15 cellular contexts compared by ENCODE assay signal in genomic region chr11:67280791-67281551, GRCh38. TPM values are rescaled to one million over a fixed set of nuclear protein-coding genes. Genes with fewer than 3 reads are reported as not detected.
DNase-seq lines count a peak whose midpoint lies in the region; ATAC-seq and TF ChIP-seq lines count a peak whose summit lies in the region.
"Had no signal": no experiment of that assay in that cellular context is flagged by ENCODE, and none has a peak within 500 bp of the region (broad histone marks: within the 10 kb centered on the region; RNA-seq: fewer than 3 reads in every experiment).

No MANE protein-coding gene starts in this region.

- H3K36me3 Mint-ChIP-seq in activated naive CD8-positive, alpha-beta T cell: peaks cover 2% of the 10 kb centered on the region
- peaks cover 26% of the 10 kb centered on the region for H3K36me3 Mint-ChIP-seq in activated naive CD8-positive, alpha-beta T cell treated with anti-CD3 and anti-CD28 coated beads for 36 hours
- H3K36me3 Mint-ChIP-seq in central memory CD8-positive, alpha-beta T cell (ENCODE audit: insufficient read depth): peaks cover 76% of the 10 kb centered on the region
- H3K36me3 Mint-ChIP-seq in naive thymus-derived CD8-positive, alpha-beta T cell: peaks cover 0 to 67% (median 14%) of the 10 kb centered on the region in 3 donors

- H3K27me3 Mint-ChIP-seq in activated naive CD8-positive, alpha-beta T cell: no peaks in the 10 kb centered on the region
- H3K27me3 Mint-ChIP-seq in activated naive CD8-positive, alpha-beta T cell treated with anti-CD3 and anti-CD28 coated beads for 36 hours: no peaks in the 10 kb centered on the region
- no peaks in the 10 kb centered on the region for H3K27me3 Mint-ChIP-seq in central memory CD8-positive, alpha-beta T cell
- no peaks in the 10 kb centered on the region for H3K27me3 Mint-ChIP-seq in naive thymus-derived CD8-positive, alpha-beta T cell

- H3K4me1 ChIP-seq in upper lobe of left lung: peaks cover 38 to 74% (median 55%) of the 10 kb centered on the region in 4 donors

- peak overlapping the region; percentile 92 to 99 (median 97) for H3K27ac ChIP-seq in upper lobe of left lung
- H3K27ac ChIP-seq: testis had no signal

- no peak overlapping the region for H3K4me3 ChIP-seq in upper lobe of left lung
- H3K4me3 ChIP-seq: testis had no signal

- no peak for DNase-seq in activated naive CD8-positive, alpha-beta T cell treated with anti-CD3 and anti-CD28 coated beads for 36 hours
- no peak for DNase-seq in central memory CD8-positive, alpha-beta T cell (ENCODE audit: low spot score in 2 of 2)
- DNase-seq in naive thymus-derived CD8-positive, alpha-beta T cell: peak in 1 of 10 donors; percentile 55
- DNase-seq in upper lobe of left lung: peak; percentile 17 to 69
- DNase-seq in cerebellar cortex (ENCODE audit: low spot score): no peak
- DNase-seq in GF-D8 (lab: John Stamatoyannopoulos, UW): no peak
- DNase-seq: activated CD4-positive, CD25-positive, alpha-beta regulatory T cell; DMS53; foreskin fibroblast; immature natural killer cell; NCI-H1417; NCI-H345; testis had no signal

- H3K27ac Mint-ChIP-seq in activated naive CD8-positive, alpha-beta T cell: peak overlapping the region; percentile 92
- no peak overlapping the region for H3K27ac Mint-ChIP-seq in activated naive CD8-positive, alpha-beta T cell treated with anti-CD3 and anti-CD28 coated beads for 36 hours
- peak overlapping the region; percentile 51 for H3K27ac Mint-ChIP-seq in central memory CD8-positive, alpha-beta T cell (ENCODE audit: low read depth)
- H3K27ac Mint-ChIP-seq in naive thymus-derived CD8-positive, alpha-beta T cell: peak overlapping the region in 8 of 10 donors; percentile 19 to 100 (median 88)

- WGBS in upper lobe of left lung, 2 donors: 93 to 95% methylated on average over 18 to 27 of the region's 31 CpGs

- no peak for ATAC-seq in central memory CD8-positive, alpha-beta T cell (replicated peaks; ENCODE audit: extremely low read depth, poor library complexity, severe bottlenecking)
- no peak for ATAC-seq in naive thymus-derived CD8-positive, alpha-beta T cell
- ATAC-seq in upper lobe of left lung (ENCODE audit: low FRiP score in 2 of 2) (no peak), GM19035 (IDR thresholded peaks at IDR 0.05; ENCODE audit: unreplicated experiment) (no peak)

- peaks cover 47% of the 10 kb centered on the region for H3K4me1 Mint-ChIP-seq in activated naive CD8-positive, alpha-beta T cell (ENCODE audit: low read depth)
- peaks cover 28% of the 10 kb centered on the region for H3K4me1 Mint-ChIP-seq in activated naive CD8-positive, alpha-beta T cell treated with anti-CD3 and anti-CD28 coated beads for 36 hours
- H3K4me1 Mint-ChIP-seq in central memory CD8-positive, alpha-beta T cell: peaks cover 43% of the 10 kb centered on the region
- peaks cover 22 to 76% (median 63%) of the 10 kb centered on the region in 4 donors for H3K4me1 Mint-ChIP-seq in naive thymus-derived CD8-positive, alpha-beta T cell

- TF ChIP-seq CTCF in upper lobe of left lung (IDR thresholded peaks at IDR 0.05): no peak

- H3K9me3 ChIP-seq in upper lobe of left lung: no peaks in the 10 kb centered on the region
- H3K9me3 ChIP-seq: testis had no signal

- no peaks in the 10 kb centered on the region for H3K27me3 ChIP-seq in upper lobe of left lung
- H3K27me3 ChIP-seq: testis had no signal

- no peaks in the 10 kb centered on the region for H3K9me3 Mint-ChIP-seq in activated naive CD8-positive, alpha-beta T cell (ENCODE audit: low read depth)
- no peaks in the 10 kb centered on the region for H3K9me3 Mint-ChIP-seq in activated naive CD8-positive, alpha-beta T cell treated with anti-CD3 and anti-CD28 coated beads for 36 hours
- no peaks in the 10 kb centered on the region for H3K9me3 Mint-ChIP-seq in central memory CD8-positive, alpha-beta T cell
- no peaks in the 10 kb centered on the region for H3K9me3 Mint-ChIP-seq in naive thymus-derived CD8-positive, alpha-beta T cell

- H3K36me3 ChIP-seq in upper lobe of left lung: peaks cover 56 to 78% (median 74%) of the 10 kb centered on the region in 4 donors

- H3K4me3 Mint-ChIP-seq in activated naive CD8-positive, alpha-beta T cell: no peak overlapping the region
- H3K4me3 Mint-ChIP-seq in activated naive CD8-positive, alpha-beta T cell treated with anti-CD3 and anti-CD28 coated beads for 36 hours: no peak overlapping the region
- H3K4me3 Mint-ChIP-seq in central memory CD8-positive, alpha-beta T cell: no peak overlapping the region
- peak overlapping the region in 1 of 10 donors; percentile 8 for H3K4me3 Mint-ChIP-seq in naive thymus-derived CD8-positive, alpha-beta T cell
- H3K4me3 Mint-ChIP-seq: immature natural killer cell had no signal

- no peak for TF ChIP-seq POLR2A in upper lobe of left lung (IDR thresholded peaks at IDR 0.05)

- TF ChIP-seq EP300 in upper lobe of left lung (IDR thresholded peaks at IDR 0.05): no peak

- POLR2A ChIA-PET in naive thymus-derived CD8-positive, alpha-beta T cell (lab: Charles Lee): interaction anchor here (0.6 to 49.2 kb wide), 5 partner anchors 3 to 349 kb away, joined by 3 to 2293 read pairs (median 5); partner anchors contain the start of genes ANKRD13D, GRK2, POLD4 and SSH3

RNA-seq across cellular contexts. Expression of gene ANKRD13D, which starts 8.1 kb away (rescaled TPM):
- 10 to 100 TPM; 52.0 to 55.7 TPM for total RNA-seq in activated naive CD8-positive, alpha-beta T cell treated with anti-CD3 and anti-CD28 coated beads for 36 hours
- total RNA-seq in naive thymus-derived CD8-positive, alpha-beta T cell: 100 to 1,000 TPM; 189 to 206 TPM
- polyA plus RNA-seq in naive thymus-derived CD8-positive, alpha-beta T cell: 10 to 100 TPM in 2 of 3 donors, 1 to 10 TPM in 1; 6.0 to 18.3 (median 10.1) TPM
- total RNA-seq in upper lobe of left lung: 100 to 1,000 TPM in 2 of 6 donors, 10 to 100 TPM in 4; 47.4 to 221 (median 78.3) TPM

RNA-seq across cellular contexts. Expression of gene GRK2, which starts 14.7 kb away (rescaled TPM):
- total RNA-seq in activated naive CD8-positive, alpha-beta T cell treated with anti-CD3 and anti-CD28 coated beads for 36 hours: 100 to 1,000 TPM; 211 to 219 TPM
- 100 to 1,000 TPM; 345 to 354 TPM for total RNA-seq in naive thymus-derived CD8-positive, alpha-beta T cell
- polyA plus RNA-seq in naive thymus-derived CD8-positive, alpha-beta T cell: 10 to 100 TPM; 16.8 to 70.7 (median 31.1) TPM
- 100 to 1,000 TPM in 4 of 6 donors, 10 to 100 TPM in 2; 76.9 to 232 (median 117) TPM for total RNA-seq in upper lobe of left lung

RNA-seq across cellular contexts. Expression of gene SSH3, which starts 22.4 kb away (rescaled TPM):
- 1 to 10 TPM; 4.6 to 4.7 TPM for total RNA-seq in activated naive CD8-positive, alpha-beta T cell treated with anti-CD3 and anti-CD28 coated beads for 36 hours
- total RNA-seq in naive thymus-derived CD8-positive, alpha-beta T cell: 10 to 100 TPM; 18.1 to 25.3 TPM
- polyA plus RNA-seq in naive thymus-derived CD8-positive, alpha-beta T cell: 1 to 10 TPM; 1.7 to 4.5 (median 3.2) TPM
- 10 to 100 TPM; 35.9 to 99.2 (median 53.8) TPM for total RNA-seq in upper lobe of left lung

Comparison
In these comparisons a context has a peak if more than half of its experiments do, and no peak if none do; other contexts are left out.
1. DNase-seq: peak in upper lobe of left lung (2 of 2); none in activated naive CD8-positive, alpha-beta T cell treated with anti-CD3 and anti-CD28 coated beads for 36 hours (single experiment), central memory CD8-positive, alpha-beta T cell (0 of 2), cerebellar cortex (single experiment) and GF-D8 (single experiment).